ENCODE assay signal across 18 cellular contexts in the genomic region with DNA sequence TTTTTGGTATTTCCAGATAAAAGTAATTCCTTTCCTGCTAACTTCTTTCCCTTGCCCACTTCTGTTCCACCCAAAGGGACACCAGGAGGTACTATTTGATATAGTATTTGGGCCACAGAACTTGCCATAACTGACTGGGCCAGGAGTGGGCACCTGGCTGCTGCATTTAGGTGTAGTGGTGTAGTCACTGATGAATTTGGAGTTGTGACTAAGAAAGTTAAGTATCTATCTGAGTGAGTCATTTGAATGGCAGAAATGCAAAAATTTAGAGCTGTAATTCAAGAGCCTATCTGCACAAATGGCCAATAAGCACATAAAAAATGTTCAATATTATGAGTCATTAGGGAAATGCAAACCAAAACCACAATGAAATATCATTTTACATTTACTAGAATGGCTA. TPM values are rescaled to one million over a fixed set of nuclear protein-coding genes. Genes with fewer than 3 reads are reported as not detected.
DNase-seq lines count a peak whose midpoint lies in the region; ATAC-seq, FAIRE-seq and TF ChIP-seq lines count a peak whose summit lies in the region.
"Had no signal": no experiment of that assay in that cellular context is flagged by ENCODE, and none has a peak within 500 bp of the region (broad histone marks: within the 10 kb centered on the region; RNA-seq: fewer than 3 reads in every experiment).

No MANE protein-coding gene starts in this region.

- H2AFZ ChIP-seq in fibroblast of lung (ENCODE audit: low read length): no peak overlapping the region

- peak; percentile 1 for DNase-seq in activated CD8-positive, alpha-beta T cell treated with anti-CD3 and anti-CD28 coated beads for 36 hours
- no peak for DNase-seq in activated CD8-positive, alpha-beta T cell treated with anti-CD3 and anti-CD28 coated beads, Interleukin-2, amount 10 ng/mL, durations not matched to agents 7 days and 5 days
- peak; percentile 44 for DNase-seq in RPMI7951 (ENCODE audit: low read depth)
- DNase-seq in fibroblast of lung (ENCODE audit: low read depth in 2 of 2): peak; percentile 59 to 77
- peak; percentile 73 for DNase-seq in stromal cell of bone marrow (ENCODE audit: low read depth)
- no peak for DNase-seq in NCI-H2081 treated with DMSO at 0.1 percent for 48 hours (lab: John Stamatoyannopoulos, UW)
- DNase-seq in H54 (ENCODE audit: insufficient read length, low spot score): no peak
- DNase-seq in coronary artery (ENCODE audit: low spot score): no peak
- DNase-seq: activated CD4-positive, alpha-beta T cell treated with anti-CD3 and anti-CD28 coated beads, Interleukin-2, amount 50 U/mL, for 1 hour; esophagus squamous epithelium; NCI-H1092; T-helper 9 cell; testis had no signal

- no peak overlapping the region for H3K9ac ChIP-seq in fibroblast of lung (ENCODE audit: insufficient read depth, low read length)

- no peak overlapping the region for H3K4me2 ChIP-seq in fibroblast of lung (ENCODE audit: extremely low read depth, insufficient read depth, low read length)

- peaks cover 16% of the 10 kb centered on the region for H3K27me3 Mint-ChIP-seq in activated CD8-positive, alpha-beta T cell treated with anti-CD3 and anti-CD28 coated beads for 36 hours
- H3K27me3 Mint-ChIP-seq in activated CD8-positive, alpha-beta T cell treated with anti-CD3 and anti-CD28 coated beads, Interleukin-2, amount 10 ng/mL, durations not matched to agents 7 days and 5 days (ENCODE audit: low read depth): peaks cover 6% of the 10 kb centered on the region
- H3K27me3 Mint-ChIP-seq: natural killer cell treated with Interleukin-12 subunit alpha and Interleukin-12 subunit beta and Interleukin-15 and Interleukin-18, amount 100 ng/mL, for 72 hours had no signal

- H3K36me3 Mint-ChIP-seq in activated CD8-positive, alpha-beta T cell treated with anti-CD3 and anti-CD28 coated beads for 36 hours (ENCODE audit: low read depth): no peaks in the 10 kb centered on the region
- no peaks in the 10 kb centered on the region for H3K36me3 Mint-ChIP-seq in activated CD8-positive, alpha-beta T cell treated with anti-CD3 and anti-CD28 coated beads, Interleukin-2, amount 10 ng/mL, durations not matched to agents 7 days and 5 days (ENCODE audit: low read depth)
- H3K36me3 Mint-ChIP-seq: natural killer cell treated with Interleukin-12 subunit alpha and Interleukin-12 subunit beta and Interleukin-15 and Interleukin-18, amount 100 ng/mL, for 72 hours had no signal

- no peak overlapping the region for H3K4me3 ChIP-seq in fibroblast of lung (replicated peaks in 1 of 4; ENCODE audit: control extremely low read depth in 1 of 4, insufficient read depth in 1 of 4, low read depth in 3 of 4, low read length in 4 of 4)
- H3K4me3 ChIP-seq in coronary artery: no peak overlapping the region
- H3K4me3 ChIP-seq: esophagus squamous epithelium, lung had no signal

- no peaks in the 10 kb centered on the region for H3K4me1 Mint-ChIP-seq in activated CD8-positive, alpha-beta T cell treated with anti-CD3 and anti-CD28 coated beads for 36 hours (ENCODE audit: low read depth)
- H3K4me1 Mint-ChIP-seq in activated CD8-positive, alpha-beta T cell treated with anti-CD3 and anti-CD28 coated beads, Interleukin-2, amount 10 ng/mL, durations not matched to agents 7 days and 5 days (ENCODE audit: low read depth): no peaks in the 10 kb centered on the region

- peak; percentile 53 for ATAC-seq in activated CD8-positive, alpha-beta T cell treated with anti-CD3 and anti-CD28 coated beads for 36 hours
- ATAC-seq in activated CD8-positive, alpha-beta T cell treated with anti-CD3 and anti-CD28 coated beads, Interleukin-2, amount 10 ng/mL, durations not matched to agents 7 days and 5 days: no peak
- ATAC-seq: HepG2; natural killer cell treated with Interleukin-12 subunit alpha and Interleukin-12 subunit beta and Interleukin-15 and Interleukin-18, amount 100 ng/mL, for 72 hours had no signal

- no peaks in the 10 kb centered on the region for H3K36me3 ChIP-seq in fibroblast of lung (ENCODE audit: control insufficient read depth, insufficient read depth, low read length)
- H3K36me3 ChIP-seq: esophagus squamous epithelium had no signal

- CTCF ChIA-PET in activated CD8-positive, alpha-beta T cell treated with anti-CD3 and anti-CD28 coated beads for 36 hours (lab: Charles Lee): no interaction called here
- CTCF ChIA-PET in activated CD8-positive, alpha-beta T cell treated with anti-CD3 and anti-CD28 coated beads, Interleukin-2, amount 10 ng/mL, durations not matched to agents 7 days and 5 days (lab: Charles Lee): no interaction called here

- H4K20me1 ChIP-seq in fibroblast of lung (ENCODE audit: control insufficient read depth, extremely low read depth, insufficient read depth, low read length): no peaks in the 10 kb centered on the region

- POLR2A ChIA-PET in activated CD8-positive, alpha-beta T cell treated with anti-CD3 and anti-CD28 coated beads for 36 hours (lab: Charles Lee): no interaction called here
- POLR2A ChIA-PET in activated CD8-positive, alpha-beta T cell treated with anti-CD3 and anti-CD28 coated beads, Interleukin-2, amount 10 ng/mL, durations not matched to agents 7 days and 5 days (lab: Charles Lee): no interaction called here

- H3K27me3 ChIP-seq in fibroblast of lung (ENCODE audit: control insufficient read depth, insufficient read depth, low read length): no peaks in the 10 kb centered on the region
- H3K27me3 ChIP-seq: esophagus squamous epithelium, testis had no signal

- H3K27ac ChIP-seq in fibroblast of lung (ENCODE audit: insufficient read depth, low read length) (no peak overlapping the region), coronary artery (no peak overlapping the region)
- H3K27ac ChIP-seq: esophagus squamous epithelium, testis had no signal

- no peak for FAIRE-seq in H54 (lab: Jason Lieb, UNC)
- FAIRE-seq: A204.1, HepG2 had no signal

- no peak for TF ChIP-seq CTCF in activated CD8-positive, alpha-beta T cell treated with anti-CD3 and anti-CD28 coated beads for 36 hours (IDR thresholded peaks at IDR 0.05)
- no peak for TF ChIP-seq CTCF in fibroblast of lung (conservative IDR thresholded peaks at IDR 0.05 in 1 of 2, IDR thresholded peaks at IDR 0.05 in 1 of 2; ENCODE audit: low read depth in 1 of 2, low read length in 2 of 2)
- TF ChIP-seq CTCF in coronary artery (IDR thresholded peaks at IDR 0.05): no peak

- H3K9me3 Mint-ChIP-seq in activated CD8-positive, alpha-beta T cell treated with anti-CD3 and anti-CD28 coated beads for 36 hours: no peaks in the 10 kb centered on the region
- H3K9me3 Mint-ChIP-seq in activated CD8-positive, alpha-beta T cell treated with anti-CD3 and anti-CD28 coated beads, Interleukin-2, amount 10 ng/mL, durations not matched to agents 7 days and 5 days (ENCODE audit: insufficient read depth): no peaks in the 10 kb centered on the region

- H3K27ac Mint-ChIP-seq in activated CD8-positive, alpha-beta T cell treated with anti-CD3 and anti-CD28 coated beads for 36 hours: no peak overlapping the region
- H3K27ac Mint-ChIP-seq in activated CD8-positive, alpha-beta T cell treated with anti-CD3 and anti-CD28 coated beads, Interleukin-2, amount 10 ng/mL, durations not matched to agents 7 days and 5 days: no peak overlapping the region
- H3K27ac Mint-ChIP-seq: dendritic cell treated with granulocyte-macrophage colony-stimulating factor and Interleukin-4, amounts not matched to agents 40 ng/mL and 50 ng/mL, for 4 days; natural killer cell treated with Interleukin-12 subunit alpha and Interleukin-12 subunit beta and Interleukin-15 and Interleukin-18, amount 100 ng/mL, for 72 hours had no signal

- no peak for TF ChIP-seq POLR2A in H54 (IDR thresholded peaks at IDR 0.05; ENCODE audit: low read depth, low read length)

- no peak overlapping the region for H3K4me3 Mint-ChIP-seq in activated CD8-positive, alpha-beta T cell treated with anti-CD3 and anti-CD28 coated beads for 36 hours
- H3K4me3 Mint-ChIP-seq in activated CD8-positive, alpha-beta T cell treated with anti-CD3 and anti-CD28 coated beads, Interleukin-2, amount 10 ng/mL, durations not matched to agents 7 days and 5 days: no peak overlapping the region
- H3K4me3 Mint-ChIP-seq: dendritic cell treated with granulocyte-macrophage colony-stimulating factor and Interleukin-4, amounts not matched to agents 40 ng/mL and 50 ng/mL, for 4 days; natural killer cell treated with Interleukin-12 subunit alpha and Interleukin-12 subunit beta and Interleukin-15 and Interleukin-18, amount 100 ng/mL, for 72 hours had no signal

- intact Hi-C loops in activated CD8-positive, alpha-beta T cell treated with anti-CD3 and anti-CD28 coated beads for 36 hours (cut with micrococcal nuclease): no loop called here

- H3K4me1 ChIP-seq in fibroblast of lung (ENCODE audit: control insufficient read depth, extremely low read depth, insufficient read depth, low read length): no peaks in the 10 kb centered on the region
- H3K4me1 ChIP-seq: esophagus squamous epithelium, testis had no signal

- H3K79me2 ChIP-seq in fibroblast of lung (ENCODE audit: control insufficient read depth, insufficient read depth, low read length): no peaks in the 10 kb centered on the region

- no peaks in the 10 kb centered on the region for H3K9me3 ChIP-seq in fibroblast of lung (ENCODE audit: control insufficient read depth, insufficient read depth, low read depth, low read length)
- H3K9me3 ChIP-seq: esophagus squamous epithelium, testis had no signal

RNA-seq across cellular contexts. Expression of gene GLYATL2, which starts 14.8 kb away (rescaled TPM):
- not detected for total RNA-seq in activated CD8-positive, alpha-beta T cell treated with anti-CD3 and anti-CD28 coated beads for 36 hours
- total RNA-seq in activated CD8-positive, alpha-beta T cell treated with anti-CD3 and anti-CD28 coated beads, Interleukin-2, amount 10 ng/mL, durations not matched to agents 7 days and 5 days: not detected
- total RNA-seq in RPMI7951 (2014; rRNA removed; shearing (Covaris generic)): 2.3 and 2.4 TPM in 2 replicates
- 0.26 and 1.3 TPM in 2 replicates for total RNA-seq in fibroblast of lung
- polyA plus RNA-seq in fibroblast of lung: 1.2 and 2.0 TPM in 2 replicates
- 0.53 and 1.8 TPM in 2 replicates for polyA plus RNA-seq in fibroblast of lung (2012)
- not detected in 2 replicates for polyA minus RNA-seq in fibroblast of lung (ENCODE audit: low replicate concordance)
- total RNA-seq: HepG2; natural killer cell treated with Interleukin-12 subunit alpha and Interleukin-12 subunit beta and Interleukin-15 and Interleukin-18, amount 100 ng/mL, for 72 hours had no signal
- polyA plus RNA-seq: HepG2 had no signal

Comparison
In these comparisons a context has a peak if more than half of its experiments do, and no peak if none do; other contexts are left out.
1. DNase-seq: peak in activated CD8-positive, alpha-beta T cell treated with anti-CD3 and anti-CD28 coated beads for 36 hours (single experiment), RPMI7951 (single experiment), fibroblast of lung (2 of 2) and stromal cell of bone marrow (single experiment); none in activated CD8-positive, alpha-beta T cell treated with anti-CD3 and anti-CD28 coated beads, Interleukin-2, amount 10 ng/mL, durations not matched to agents 7 days and 5 days (single experiment), NCI-H2081 treated with DMSO at 0.1 percent for 48 hours (single experiment), H54 (single experiment) and coronary artery (single experiment).